Comparison of ENCODE assay signal across 8 cellular contexts in the genomic region with DNA sequence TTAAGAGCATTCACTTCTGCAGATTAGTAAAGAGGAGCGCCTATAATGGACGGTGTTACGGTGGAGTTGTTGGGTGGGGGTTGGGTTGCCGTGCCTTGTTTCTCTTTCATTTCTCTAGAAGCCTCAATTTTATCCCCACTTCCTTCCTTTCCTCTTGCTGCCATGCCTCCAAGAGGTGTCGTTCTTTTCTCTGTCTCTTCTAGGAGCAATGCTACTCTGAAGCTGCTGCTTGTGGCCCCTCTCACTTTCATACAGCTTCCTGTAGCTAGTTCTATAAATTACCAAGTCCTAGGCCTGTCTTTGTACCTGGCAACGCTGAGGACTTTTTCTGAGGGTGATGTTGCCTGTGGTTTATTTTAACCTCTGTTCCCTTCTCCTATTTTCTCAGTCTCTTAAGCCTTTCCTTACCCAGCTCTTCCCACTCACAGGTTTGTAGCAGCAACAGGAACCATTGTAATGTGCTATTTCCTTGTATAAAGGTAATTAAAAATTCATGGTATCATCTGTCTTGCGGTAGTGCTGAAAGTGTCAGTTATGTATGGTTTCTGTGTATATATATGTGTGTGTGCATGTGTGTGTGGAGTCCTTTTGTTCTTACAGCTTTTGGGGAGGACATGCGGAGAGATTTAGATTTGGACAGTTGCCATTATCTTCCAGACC. TPM values are rescaled to one million over a fixed set of nuclear protein-coding genes. Genes with fewer than 3 reads are reported as not detected.
A peak's percentile ranks its signal among the peaks of the same experiment; 100 is the strongest.
DNase-seq lines count a peak whose midpoint lies in the region; ATAC-seq and TF ChIP-seq lines count a peak whose summit lies in the region.

No MANE protein-coding gene starts in this region.

- H3K27me3 ChIP-seq in mononuclear cell (ENCODE audit: insufficient read depth, low read length), result no peaks in the 10 kb centered on the region
- H3K27me3 ChIP-seq in tibial nerve, result no peaks in the 10 kb centered on the region

- H3K27ac ChIP-seq in tibial nerve, result peak overlapping the region in 3 of 4 donors; percentile 54 to 66 (median 62)

- no peak overlapping the region for H3K27ac Mint-ChIP-seq in glutamatergic neuron (ENCODE audit: unreplicated experiment)

- peaks cover 22% of the 10 kb centered on the region for H3K4me1 ChIP-seq in mononuclear cell (ENCODE audit: insufficient read depth, low read length)
- H3K4me1 ChIP-seq in tibial nerve, result peaks cover 0 to 2% (median 0%) of the 10 kb centered on the region in 4 donors

- H3K36me3 ChIP-seq in tibial nerve, result no peaks in the 10 kb centered on the region

- no peak for TF ChIP-seq POLR2A in tibial nerve (IDR thresholded peaks at IDR 0.05)

- H3K4me3 Mint-ChIP-seq in glutamatergic neuron (ENCODE audit: unreplicated experiment), result no peak overlapping the region

- no peaks in the 10 kb centered on the region for H3K4me1 Mint-ChIP-seq in glutamatergic neuron (ENCODE audit: low read depth, unreplicated experiment)

- TF ChIP-seq EP300 in tibial nerve (IDR thresholded peaks at IDR 0.05), result no peak

- H3K4me3 ChIP-seq in mononuclear cell (ENCODE audit: low read length) (peak overlapping the region; percentile 48), tibial nerve (peak overlapping the region in 3 of 4 donors; percentile 3 to 36 (median 32))

- DNase-seq in Daoy (ENCODE audit: low read depth) (peak; percentile 57), HS-5 (ENCODE audit: low read depth) (peak; percentile 15), tibial nerve (ENCODE audit: low spot score in 2 of 2) (no peak), NCI-H526 treated with DMSO at 0.1 percent for 48 hours (lab: John Stamatoyannopoulos, UW) (no peak), glutamatergic neuron (no peak)
- peak; percentile 41 to 43 for DNase-seq in activated CD4-positive, alpha-beta T cell treated with anti-CD3 and anti-CD28 coated beads, Interleukin-2, amount 50 U/mL, for 4 hours

- WGBS in tibial nerve, 2 donors, result 57 to 60% methylated on average over 8 of the region's 8 CpGs

- H3K27me3 Mint-ChIP-seq in glutamatergic neuron (ENCODE audit: unreplicated experiment), result no peaks in the 10 kb centered on the region

- peaks cover 4% of the 10 kb centered on the region for H3K9me3 Mint-ChIP-seq in glutamatergic neuron (ENCODE audit: unreplicated experiment)

- TF ChIP-seq CTCF in tibial nerve (IDR thresholded peaks at IDR 0.05) (no peak), glutamatergic neuron (IDR thresholded peaks at IDR 0.05; ENCODE audit: partially characterized antibody, unreplicated experiment) (no peak)

- peak; percentile 76 for ATAC-seq in GM21360 (IDR thresholded peaks at IDR 0.05; ENCODE audit: unreplicated experiment)

- no peaks in the 10 kb centered on the region for H3K36me3 Mint-ChIP-seq in glutamatergic neuron (ENCODE audit: unreplicated experiment)

- H3K9me3 ChIP-seq in mononuclear cell (ENCODE audit: low read depth, low read length) (no peaks in the 10 kb centered on the region), tibial nerve (peaks cover 0 to 20% (median 4%) of the 10 kb centered on the region in 4 donors)

RNA-seq across cellular contexts. Expression of a gene that starts 44.0 kb away (rescaled TPM):
- 12.0 and 12.4 TPM in 2 replicates for total RNA-seq in Daoy (2014; rRNA removed; shearing (Covaris generic))
- total RNA-seq in mononuclear cell, result 89.9 TPM
- total RNA-seq in tibial nerve, result 10 to 100 TPM; 17.1 to 26.7 (median 23.3) TPM
- total RNA-seq in glutamatergic neuron (ENCODE audit: unreplicated experiment), result 38.1 TPM

Comparison
In these comparisons a context has a peak if more than half of its experiments do, and no peak if none do; other contexts are left out.
1. DNase-seq: peak in Daoy (single experiment), HS-5 (single experiment) and activated CD4-positive, alpha-beta T cell treated with anti-CD3 and anti-CD28 coated beads, Interleukin-2, amount 50 U/mL, for 4 hours (2 of 2); none in tibial nerve (0 of 2), NCI-H526 treated with DMSO at 0.1 percent for 48 hours (single experiment) and glutamatergic neuron (single experiment).